Comparison of ENCODE assay signal across 34 cellular contexts in genomic region chr19:51761696-51762095, GRCh38. TPM values are rescaled to one million over a fixed set of nuclear protein-coding genes. Genes with fewer than 3 reads are reported as not detected.
"Had no signal": no experiment of that assay in that cellular context is flagged by ENCODE, and none has a peak within 500 bp of the region (broad histone marks: within the 10 kb centered on the region; RNA-seq: fewer than 3 reads in every experiment).

No MANE protein-coding gene starts in this region.

- H3K27ac ChIP-seq: colonic mucosa, esophagus muscularis mucosa, foreskin keratinocyte, gastroesophageal sphincter, hepatocyte, left ventricle myocardium inferior, ovary, psoas muscle, thoracic aorta, tibial nerve had no signal

- H3K27ac Mint-ChIP-seq: dendritic cell treated with granulocyte-macrophage colony-stimulating factor and Interleukin-4, amounts not matched to agents 40 ng/mL and 50 ng/mL, for 4 days; endodermal cell; nephron progenitor cell; stimulated activated naive B cell treated with anti-CD40 and anti-IgM and Interleukin-4, amounts not matched to agents 10 μg/mL and 1 μg/mL and 100 μg/mL, for 72 hours; stimulated activated naive CD8-positive, alpha-beta T cell treated with anti-CD3 and anti-CD28 coated beads, Interleukin-15, Interleukin-2, amounts not matched to agents 100 ng/mL and 50 ng/mL, for 24 hours had no signal

- H3K4me1 Mint-ChIP-seq: endodermal cell; naive thymus-derived CD8-positive, alpha-beta T cell; nephron progenitor cell had no signal

- H3K9me3 Mint-ChIP-seq: dendritic cell treated with granulocyte-macrophage colony-stimulating factor and Interleukin-4, amounts not matched to agents 40 ng/mL and 50 ng/mL, for 4 days; endodermal cell; stimulated activated naive B cell treated with anti-CD40 and anti-IgM and Interleukin-4, amounts not matched to agents 10 μg/mL and 1 μg/mL and 100 μg/mL, for 72 hours had no signal

- ATAC-seq: foreskin keratinocyte; gastroesophageal sphincter; left cardiac atrium; naive thymus-derived CD8-positive, alpha-beta T cell; psoas muscle; stimulated activated naive B cell treated with anti-CD40 and anti-IgM and Interleukin-4, amounts not matched to agents 10 μg/mL and 1 μg/mL and 100 μg/mL, for 72 hours had no signal

- H3K4me3 Mint-ChIP-seq: central memory CD8-positive, alpha-beta T cell; dendritic cell treated with granulocyte-macrophage colony-stimulating factor and Interleukin-4, amounts not matched to agents 40 ng/mL and 50 ng/mL, for 4 days; endodermal cell; nephron progenitor cell; stimulated activated naive B cell treated with anti-CD40 and anti-IgM and Interleukin-4, amounts not matched to agents 10 μg/mL and 1 μg/mL and 100 μg/mL, for 72 hours; stimulated activated naive CD8-positive, alpha-beta T cell treated with anti-CD3 and anti-CD28 coated beads, Interleukin-15, Interleukin-2, amounts not matched to agents 100 ng/mL and 50 ng/mL, for 24 hours had no signal

- H3K36me3 ChIP-seq: colonic mucosa, esophagus muscularis mucosa, gastroesophageal sphincter, heart left ventricle, left ventricle myocardium inferior, ovary, thoracic aorta, tibial nerve had no signal

- H3K4me1 ChIP-seq: colonic mucosa, esophagus muscularis mucosa, foreskin keratinocyte, gastroesophageal sphincter, left ventricle myocardium inferior, psoas muscle, tibial nerve had no signal

- H3K9me3 ChIP-seq: colonic mucosa, esophagus muscularis mucosa, gastroesophageal sphincter, heart left ventricle, left ventricle myocardium inferior, ovary, psoas muscle, thoracic aorta, tibial nerve had no signal

- DNase-seq: colonic mucosa; effector CD8-positive, alpha-beta T cell; foreskin keratinocyte; heart left ventricle; left cardiac atrium; left ventricle myocardium inferior; midbrain; naive thymus-derived CD8-positive, alpha-beta T cell; nephron progenitor cell; occipital lobe; posterior cingulate gyrus; psoas muscle; right cardiac atrium; stimulated activated CD4-positive, alpha-beta T cell treated with anti-CD3 and anti-CD28 coated beads, Interleukin-15, amount 100 ng/mL, for 24 hours; stimulated activated CD4-positive, alpha-beta T cell treated with anti-CD3 and anti-CD28 coated beads, Interleukin-2, amount 100 ng/mL, for 48 hours; stimulated activated naive B cell treated with anti-CD40 and anti-IgM and Interleukin-4, amounts not matched to agents 10 μg/mL and 1 μg/mL and 100 μg/mL, for 72 hours had no signal

- H3K27me3 ChIP-seq: colonic mucosa, foreskin keratinocyte, hepatocyte, ovary, tibial nerve had no signal

- H3K4me3 ChIP-seq: colonic mucosa, esophagus muscularis mucosa, gastroesophageal sphincter, hepatocyte, left ventricle myocardium inferior, ovary, psoas muscle, skin epidermis, thoracic aorta, tibial nerve had no signal

RNA-seq across cellular contexts. Expression of gene FPR2, which starts 0.7 kb away (rescaled TPM):
- total RNA-seq: chondrocyte; epithelial cell of proximal tubule; fibroblast of lung; foreskin keratinocyte; hepatocyte; kidney epithelial cell; lung microvascular endothelial cell; myocyte; naive thymus-derived CD8-positive, alpha-beta T cell had no signal

RNA-seq across cellular contexts. Expression of gene FPR1, which starts 10.0 kb away (rescaled TPM):
- total RNA-seq: chondrocyte; endodermal cell; epithelial cell of proximal tubule; fibroblast of lung; kidney epithelial cell; lung microvascular endothelial cell; naive thymus-derived CD8-positive, alpha-beta T cell had no signal

RNA-seq across cellular contexts. Expression of gene FPR3, which starts 33.3 kb away (rescaled TPM):
- total RNA-seq: chondrocyte, endodermal cell, epithelial cell of proximal tubule, fibroblast of lung, foreskin keratinocyte, hepatocyte, kidney epithelial cell, myocyte, renal cortical epithelial cell had no signal

RNA-seq across cellular contexts. Expression of gene HAS1, which starts 37.9 kb away (rescaled TPM):
- total RNA-seq: chondrocyte; fibroblast of lung; foreskin keratinocyte; kidney epithelial cell; naive thymus-derived CD8-positive, alpha-beta T cell; renal cortical epithelial cell had no signal
